In the genomic region with DNA sequence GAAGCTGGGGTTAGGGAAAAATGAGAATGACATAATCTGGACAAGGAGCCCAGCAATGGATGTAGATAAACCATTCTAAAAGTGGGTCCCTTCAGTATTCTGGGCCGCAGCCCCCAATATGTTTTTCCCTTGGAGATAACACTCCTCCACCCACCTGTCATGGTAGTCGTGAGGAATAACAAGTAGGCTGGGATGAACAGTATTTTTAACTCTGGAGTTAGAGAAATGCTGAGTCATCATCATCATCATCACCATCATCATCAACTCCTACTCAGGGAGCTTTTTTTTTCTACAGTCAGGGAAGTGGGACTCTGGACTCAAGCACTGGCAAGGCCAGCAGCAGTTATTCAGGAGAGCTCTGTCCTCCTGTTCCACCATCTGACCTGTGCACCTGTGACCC, we compare ENCODE assay signal across 3 cellular contexts.
A peak's percentile ranks its signal among the peaks of the same experiment; 100 is the strongest.
TF ChIP-seq lines count a peak whose summit lies in the region.

No MANE protein-coding gene starts in this region.

TF ChIP-seq in GM23338, 12 proteins besides CTCF, POLR2A, EP300 and RAD21 (continues in another document):
- TF ChIP-seq, protein P1, sequence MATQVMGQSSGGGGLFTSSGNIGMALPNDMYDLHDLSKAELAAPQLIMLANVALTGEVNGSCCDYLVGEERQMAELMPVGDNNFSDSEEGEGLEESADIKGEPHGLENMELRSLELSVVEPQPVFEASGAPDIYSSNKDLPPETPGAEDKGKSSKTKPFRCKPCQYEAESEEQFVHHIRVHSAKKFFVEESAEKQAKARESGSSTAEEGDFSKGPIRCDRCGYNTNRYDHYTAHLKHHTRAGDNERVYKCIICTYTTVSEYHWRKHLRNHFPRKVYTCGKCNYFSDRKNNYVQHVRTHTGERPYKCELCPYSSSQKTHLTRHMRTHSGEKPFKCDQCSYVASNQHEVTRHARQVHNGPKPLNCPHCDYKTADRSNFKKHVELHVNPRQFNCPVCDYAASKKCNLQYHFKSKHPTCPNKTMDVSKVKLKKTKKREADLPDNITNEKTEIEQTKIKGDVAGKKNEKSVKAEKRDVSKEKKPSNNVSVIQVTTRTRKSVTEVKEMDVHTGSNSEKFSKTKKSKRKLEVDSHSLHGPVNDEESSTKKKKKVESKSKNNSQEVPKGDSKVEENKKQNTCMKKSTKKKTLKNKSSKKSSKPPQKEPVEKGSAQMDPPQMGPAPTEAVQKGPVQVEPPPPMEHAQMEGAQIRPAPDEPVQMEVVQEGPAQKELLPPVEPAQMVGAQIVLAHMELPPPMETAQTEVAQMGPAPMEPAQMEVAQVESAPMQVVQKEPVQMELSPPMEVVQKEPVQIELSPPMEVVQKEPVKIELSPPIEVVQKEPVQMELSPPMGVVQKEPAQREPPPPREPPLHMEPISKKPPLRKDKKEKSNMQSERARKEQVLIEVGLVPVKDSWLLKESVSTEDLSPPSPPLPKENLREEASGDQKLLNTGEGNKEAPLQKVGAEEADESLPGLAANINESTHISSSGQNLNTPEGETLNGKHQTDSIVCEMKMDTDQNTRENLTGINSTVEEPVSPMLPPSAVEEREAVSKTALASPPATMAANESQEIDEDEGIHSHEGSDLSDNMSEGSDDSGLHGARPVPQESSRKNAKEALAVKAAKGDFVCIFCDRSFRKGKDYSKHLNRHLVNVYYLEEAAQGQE (IDR thresholded peaks at IDR 0.05; ENCODE audit: unreplicated experiment): no peak
- TF ChIP-seq STAT1 (IDR thresholded peaks at IDR 0.05; ENCODE audit: unreplicated experiment): no peak
- no peak for TF ChIP-seq POLR2AphosphoS5 (IDR thresholded peaks at IDR 0.05; ENCODE audit: low read depth)
- TF ChIP-seq EZH2phosphoT487 (IDR thresholded peaks at IDR 0.05; ENCODE audit: unreplicated experiment): no peak
- no peak for TF ChIP-seq JUNB (IDR thresholded peaks at IDR 0.05; ENCODE audit: unreplicated experiment)
- no peak for TF ChIP-seq CREB1 (CRISPR knock-in tag; IDR thresholded peaks at IDR 0.05; ENCODE audit: low read depth)
- TF ChIP-seq ZNF331 (CRISPR knock-in tag; IDR thresholded peaks at IDR 0.05; ENCODE audit: low read depth): no peak

TF ChIP-seq in H1, 55 proteins besides CTCF, POLR2A, EP300 and RAD21:
- no peak for TF ChIP-seq POLR2AphosphoS5 (IDR thresholded peaks at IDR 0.05; ENCODE audit: low read depth, low read length)
- TF ChIP-seq MAFK (IDR thresholded peaks at IDR 0.05; ENCODE audit: low read depth, low read length): peak; percentile 91

TF ChIP-seq in SK-N-SH, 30 proteins besides CTCF, POLR2A, EP300 and RAD21:
- TF ChIP-seq FOXJ3 (CRISPR knock-in tag; IDR thresholded peaks at IDR 0.05) (no peak), YY1 (IDR thresholded peaks at IDR 0.05; ENCODE audit: low read depth) (no peak), FOXM1 (IDR thresholded peaks at IDR 0.05; ENCODE audit: low read depth) (no peak), RFX5 (IDR thresholded peaks at IDR 0.05; ENCODE audit: low read length) (no peak)
- TF ChIP-seq, protein P2, sequence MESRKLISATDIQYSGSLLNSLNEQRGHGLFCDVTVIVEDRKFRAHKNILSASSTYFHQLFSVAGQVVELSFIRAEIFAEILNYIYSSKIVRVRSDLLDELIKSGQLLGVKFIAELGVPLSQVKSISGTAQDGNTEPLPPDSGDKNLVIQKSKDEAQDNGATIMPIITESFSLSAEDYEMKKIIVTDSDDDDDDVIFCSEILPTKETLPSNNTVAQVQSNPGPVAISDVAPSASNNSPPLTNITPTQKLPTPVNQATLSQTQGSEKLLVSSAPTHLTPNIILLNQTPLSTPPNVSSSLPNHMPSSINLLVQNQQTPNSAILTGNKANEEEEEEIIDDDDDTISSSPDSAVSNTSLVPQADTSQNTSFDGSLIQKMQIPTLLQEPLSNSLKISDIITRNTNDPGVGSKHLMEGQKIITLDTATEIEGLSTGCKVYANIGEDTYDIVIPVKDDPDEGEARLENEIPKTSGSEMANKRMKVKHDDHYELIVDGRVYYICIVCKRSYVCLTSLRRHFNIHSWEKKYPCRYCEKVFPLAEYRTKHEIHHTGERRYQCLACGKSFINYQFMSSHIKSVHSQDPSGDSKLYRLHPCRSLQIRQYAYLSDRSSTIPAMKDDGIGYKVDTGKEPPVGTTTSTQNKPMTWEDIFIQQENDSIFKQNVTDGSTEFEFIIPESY (IDR thresholded peaks at IDR 0.05; ENCODE audit: borderline replicate concordance, low read depth): no peak
- TF ChIP-seq, protein P3, sequence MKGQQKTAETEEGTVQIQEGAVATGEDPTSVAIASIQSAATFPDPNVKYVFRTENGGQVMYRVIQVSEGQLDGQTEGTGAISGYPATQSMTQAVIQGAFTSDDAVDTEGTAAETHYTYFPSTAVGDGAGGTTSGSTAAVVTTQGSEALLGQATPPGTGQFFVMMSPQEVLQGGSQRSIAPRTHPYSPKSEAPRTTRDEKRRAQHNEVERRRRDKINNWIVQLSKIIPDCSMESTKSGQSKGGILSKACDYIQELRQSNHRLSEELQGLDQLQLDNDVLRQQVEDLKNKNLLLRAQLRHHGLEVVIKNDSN (IDR thresholded peaks at IDR 0.05; ENCODE audit: borderline replicate concordance, low read depth): no peak
